10 cellular contexts compared by ENCODE assay signal in genomic region chr2:118224888-118225264, GRCh38.
DNase-seq lines count a peak whose midpoint lies in the region; ATAC-seq and TF ChIP-seq lines count a peak whose summit lies in the region.
"Had no signal": no experiment of that assay in that cellular context is flagged by ENCODE, and none has a peak within 500 bp of the region (broad histone marks: within the 10 kb centered on the region; RNA-seq: fewer than 3 reads in every experiment).

No MANE protein-coding gene starts in this region.

- H3K9me3 Mint-ChIP-seq in activated CD4-positive, alpha-beta T cell treated with anti-CD3 and anti-CD28 coated beads for 36 hours (ENCODE audit: low read depth): no peaks in the 10 kb centered on the region

- H3K27ac ChIP-seq in Peyer's patch (no peak overlapping the region), iPS-18a (ENCODE audit: low read length) (no peak overlapping the region)

- H3K36me3 ChIP-seq in Peyer's patch: no peaks in the 10 kb centered on the region
- H3K36me3 ChIP-seq in iPS-18a (ENCODE audit: control insufficient read depth, low read depth, low read length): no peaks in the 10 kb centered on the region

- CTCF ChIA-PET in activated CD4-positive, alpha-beta T cell treated with anti-CD3 and anti-CD28 coated beads for 36 hours (lab: Charles Lee): interaction anchor here (0.8 to 3.1 kb wide), 3 partner anchors 10 to 631 kb away, joined by 3 to 19 read pairs (median 4); partner anchors contain the start of gene CCDC93

- no peaks in the 10 kb centered on the region for H3K9me3 ChIP-seq in Peyer's patch
- no peaks in the 10 kb centered on the region for H3K9me3 ChIP-seq in iPS-18a (ENCODE audit: control insufficient read depth, low read depth, low read length)

- H3K4me1 Mint-ChIP-seq in activated CD4-positive, alpha-beta T cell treated with anti-CD3 and anti-CD28 coated beads for 36 hours: peaks cover 19% of the 10 kb centered on the region

- H3K36me3 Mint-ChIP-seq in activated CD4-positive, alpha-beta T cell treated with anti-CD3 and anti-CD28 coated beads for 36 hours (ENCODE audit: low read depth): no peaks in the 10 kb centered on the region

- H3K27ac Mint-ChIP-seq in activated CD4-positive, alpha-beta T cell treated with anti-CD3 and anti-CD28 coated beads for 36 hours: peak overlapping the region; percentile 43

- no peak for TF ChIP-seq POLR2A in Peyer's patch (IDR thresholded peaks at IDR 0.05)

- ATAC-seq in activated CD4-positive, alpha-beta T cell treated with anti-CD3 and anti-CD28 coated beads for 36 hours: no peak
- no peak for ATAC-seq in stimulated activated naive CD8-positive, alpha-beta T cell treated with anti-CD3 and anti-CD28 coated beads, Interleukin-15, Interleukin-2, amounts not matched to agents 100 U/mL and 50 U/mL, for 24 hours
- no peak for ATAC-seq in GM19351 (IDR thresholded peaks at IDR 0.05; ENCODE audit: unreplicated experiment)
- ATAC-seq: esophagus mucosa had no signal

- peaks cover 0 to 35% of the 10 kb centered on the region in 2 donors for H3K27me3 ChIP-seq in Peyer's patch
- peaks cover 31% of the 10 kb centered on the region for H3K27me3 ChIP-seq in iPS-18a (ENCODE audit: control insufficient read depth, insufficient read depth, low read length)

- H3K4me3 Mint-ChIP-seq in activated CD4-positive, alpha-beta T cell treated with anti-CD3 and anti-CD28 coated beads for 36 hours: peak overlapping the region; percentile 59

- H3K4me1 ChIP-seq in Peyer's patch: peaks cover 0 to 15% (median 6%) of the 10 kb centered on the region in 4 donors
- peaks cover 21% of the 10 kb centered on the region for H3K4me1 ChIP-seq in iPS-18a (ENCODE audit: control insufficient read depth, low read depth, low read length)

- POLR2A ChIA-PET in activated CD4-positive, alpha-beta T cell treated with anti-CD3 and anti-CD28 coated beads for 36 hours (lab: Charles Lee): no interaction called here

- no peak for TF ChIP-seq CTCF in Peyer's patch (IDR thresholded peaks at IDR 0.05)

- intact Hi-C loops in activated CD4-positive, alpha-beta T cell treated with anti-CD3 and anti-CD28 coated beads for 36 hours (cut with DNase I, micrococcal nuclease): loop anchor here (2.0 to 10.0 kb wide), 6 partner anchors 20 to 950 kb away; no protein-coding TSS in a partner anchor

- peaks cover 57% of the 10 kb centered on the region for H3K27me3 Mint-ChIP-seq in activated CD4-positive, alpha-beta T cell treated with anti-CD3 and anti-CD28 coated beads for 36 hours

- peak overlapping the region; percentile 73 for H3K9ac ChIP-seq in iPS-18a (ENCODE audit: low read length)

- no peak for DNase-seq in activated CD4-positive, alpha-beta T cell treated with anti-CD3 and anti-CD28 coated beads for 36 hours
- DNase-seq in activated CD4-positive, alpha-beta T cell treated with anti-CD3 and anti-CD28 coated beads for 1 hour: no peak
- DNase-seq in Peyer's patch: no peak
- peak; percentile 5 for DNase-seq in stimulated activated naive CD8-positive, alpha-beta T cell treated with anti-CD3 and anti-CD28 coated beads, Interleukin-15, Interleukin-2, amounts not matched to agents 100 U/mL and 50 U/mL, for 24 hours
- no peak for DNase-seq in HK-2 (ENCODE audit: unreplicated experiment)
- no peak for DNase-seq in NCI-H1105 (lab: John Stamatoyannopoulos, UW)
- DNase-seq: SHP77 treated with DMSO at 0.1 percent for 48 hours had no signal

- peak overlapping the region; percentile 41 to 59 (median 50) for H3K4me3 ChIP-seq in Peyer's patch
- peak overlapping the region; percentile 76 for H3K4me3 ChIP-seq in iPS-18a (ENCODE audit: low read length)
